Comparison of ENCODE assay signal across 10 cellular contexts in genomic region chr10:117221156-117221711, GRCh38. TPM values are rescaled to one million over a fixed set of nuclear protein-coding genes. Genes with fewer than 3 reads are reported as not detected.
DNase-seq lines count a peak whose midpoint lies in the region; ATAC-seq and TF ChIP-seq lines count a peak whose summit lies in the region.
"Had no signal": no experiment of that assay in that cellular context is flagged by ENCODE, and none has a peak within 500 bp of the region (broad histone marks: within the 10 kb centered on the region; RNA-seq: fewer than 3 reads in every experiment).

No MANE protein-coding gene starts in this region.

- no peaks in the 10 kb centered on the region for H3K4me1 Mint-ChIP-seq in progenitor cell of endocrine pancreas (ENCODE audit: low read depth)
- H3K4me1 Mint-ChIP-seq: activated naive CD4-positive, alpha-beta T cell treated with anti-CD3 and anti-CD28 coated beads, Interleukin-2, amount 50 U/mL, for 24 hours had no signal

- no peaks in the 10 kb centered on the region for H3K36me3 Mint-ChIP-seq in progenitor cell of endocrine pancreas (ENCODE audit: insufficient read depth)
- H3K36me3 Mint-ChIP-seq: activated naive CD4-positive, alpha-beta T cell treated with anti-CD3 and anti-CD28 coated beads, Interleukin-2, amount 50 U/mL, for 24 hours; IgD-negative memory B cell had no signal

- no peak overlapping the region for H3K27ac Mint-ChIP-seq in progenitor cell of endocrine pancreas
- H3K27ac Mint-ChIP-seq: activated naive CD4-positive, alpha-beta T cell treated with anti-CD3 and anti-CD28 coated beads, Interleukin-2, amount 50 U/mL, for 24 hours; IgD-negative memory B cell had no signal

- DNase-seq in EL (peak; percentile 8), HT1080 (ENCODE audit: low read depth) (peak; percentile 68), SW480 (ENCODE audit: low spot score) (peak; percentile 89), left kidney (ENCODE audit: low read depth, low spot score) (peak; percentile 33), progenitor cell of endocrine pancreas (ENCODE audit: low spot score, unreplicated experiment) (no peak), occipital lobe (lab: John Stamatoyannopoulos, UW) (no peak)
- DNase-seq: effector CD8-positive, alpha-beta T cell had no signal

- H3K27me3 Mint-ChIP-seq in progenitor cell of endocrine pancreas, result peaks cover 50% of the 10 kb centered on the region

- ATAC-seq in GM18511 (IDR thresholded peaks at IDR 0.05; ENCODE audit: unreplicated experiment), result no peak

- no peak for TF ChIP-seq CTCF in progenitor cell of endocrine pancreas (IDR thresholded peaks at IDR 0.05; ENCODE audit: unreplicated experiment)

- H3K4me3 Mint-ChIP-seq in progenitor cell of endocrine pancreas (ENCODE audit: low read depth), result no peak overlapping the region
- H3K4me3 Mint-ChIP-seq: activated naive CD4-positive, alpha-beta T cell treated with anti-CD3 and anti-CD28 coated beads, Interleukin-2, amount 50 U/mL, for 24 hours; IgD-negative memory B cell had no signal

- H3K9me3 Mint-ChIP-seq in progenitor cell of endocrine pancreas (ENCODE audit: low read depth), result no peaks in the 10 kb centered on the region
- H3K9me3 Mint-ChIP-seq: activated naive CD4-positive, alpha-beta T cell treated with anti-CD3 and anti-CD28 coated beads, Interleukin-2, amount 50 U/mL, for 24 hours; IgD-negative memory B cell had no signal

RNA-seq across cellular contexts. Expression of gene SLC18A2, which starts 19.7 kb away (rescaled TPM):
- not detected in 2 replicates for total RNA-seq in HT1080 (2014; rRNA removed; shearing (Covaris generic))
- 0.01 TPM in 1 of 2 replicates, not detected in the other for polyA plus RNA-seq in HT1080 (2015; cell fraction: cytosol; rRNA removed)
- not detected in 2 replicates for polyA plus RNA-seq in HT1080 (2015; cell fraction: nucleus; rRNA removed)
- 0.17 and 0.20 TPM in 2 replicates for total RNA-seq in progenitor cell of endocrine pancreas
- total RNA-seq in occipital lobe, result not detected

RNA-seq across cellular contexts. Expression of gene KCNK18, which starts 23.9 kb away (rescaled TPM):
- not detected in 2 replicates for total RNA-seq in HT1080 (2014; rRNA removed; shearing (Covaris generic))
- polyA plus RNA-seq in HT1080 (2015; cell fraction: cytosol; rRNA removed), result not detected in 2 replicates
- polyA plus RNA-seq in HT1080 (2015; cell fraction: nucleus; rRNA removed), result not detected in 2 replicates
- total RNA-seq in progenitor cell of endocrine pancreas (not detected in 2 replicates), occipital lobe (not detected)
- polyA plus RNA-seq: IgD-negative memory B cell had no signal

Comparison
In these comparisons a context has a peak if more than half of its experiments do, and no peak if none do; other contexts are left out.
1. DNase-seq: peak in EL (single experiment), HT1080 (single experiment), SW480 (single experiment) and left kidney (single experiment); none in progenitor cell of endocrine pancreas (single experiment) and occipital lobe (single experiment).